Comparison of ENCODE assay signal across 22 cellular contexts in genomic region chr4:54882616-54883015, GRCh38.
DNase-seq lines count a peak whose midpoint lies in the region; ATAC-seq and TF ChIP-seq lines count a peak whose summit lies in the region.
"Had no signal": no experiment of that assay in that cellular context is flagged by ENCODE, and none has a peak within 500 bp of the region (broad histone marks: within the 10 kb centered on the region; RNA-seq: fewer than 3 reads in every experiment).

No MANE protein-coding gene starts in this region.

- WGBS in mesendoderm (ENCODE audit: extremely low coverage, insufficient coverage, low lambda C conversion rate), result 90% methylated on average over 1 of the region's 2 CpGs
- 42 to 71% methylated on average over 2 of the region's 2 CpGs for WGBS in lower leg skin, 2 donors

- no peak overlapping the region for H3K4ac ChIP-seq in mesendoderm (ENCODE audit: low read depth, low read length)

- H3K27ac Mint-ChIP-seq in activated naive CD4-positive, alpha-beta T cell treated with anti-CD3 and anti-CD28 coated beads, Interleukin-2, amount 10 ng/mL, durations not matched to agents 7 days and 5 days, result no peak overlapping the region
- H3K27ac Mint-ChIP-seq: CD4-positive, CD25-positive, alpha-beta regulatory T cell; H9 had no signal

- CTCF ChIA-PET in activated naive CD4-positive, alpha-beta T cell treated with anti-CD3 and anti-CD28 coated beads, Interleukin-2, amount 10 ng/mL, durations not matched to agents 7 days and 5 days (lab: Charles Lee), result no interaction called here

- H3K9me3 Mint-ChIP-seq in activated naive CD4-positive, alpha-beta T cell treated with anti-CD3 and anti-CD28 coated beads, Interleukin-2, amount 10 ng/mL, durations not matched to agents 7 days and 5 days, result no peaks in the 10 kb centered on the region

- no peak overlapping the region for H2BK5ac ChIP-seq in mesendoderm (ENCODE audit: low read length)

- H3K4me1 ChIP-seq in mesendoderm (ENCODE audit: control insufficient read depth, low read depth, low read length), result no peaks in the 10 kb centered on the region
- H3K4me1 ChIP-seq: BLaER1 had no signal

- no peaks in the 10 kb centered on the region for H3K36me3 Mint-ChIP-seq in activated naive CD4-positive, alpha-beta T cell treated with anti-CD3 and anti-CD28 coated beads, Interleukin-2, amount 10 ng/mL, durations not matched to agents 7 days and 5 days
- H3K36me3 Mint-ChIP-seq: CD4-positive, CD25-positive, alpha-beta regulatory T cell had no signal

- no peak for ATAC-seq in GM21737 (IDR thresholded peaks at IDR 0.05; ENCODE audit: unreplicated experiment)

- H3K27me3 ChIP-seq in brain microvascular endothelial cell (replicated peaks) (no peaks in the 10 kb centered on the region), mesendoderm (ENCODE audit: insufficient read depth, low read length, poor library complexity) (no peaks in the 10 kb centered on the region)
- H3K27me3 ChIP-seq: BLaER1, MG63 had no signal

- H2BK120ac ChIP-seq in mesendoderm (ENCODE audit: low read depth, low read length), result no peak overlapping the region

- no peak overlapping the region for H4K5ac ChIP-seq in mesendoderm (ENCODE audit: low read length)

- no peaks in the 10 kb centered on the region for H3K27me3 Mint-ChIP-seq in activated naive CD4-positive, alpha-beta T cell treated with anti-CD3 and anti-CD28 coated beads, Interleukin-2, amount 10 ng/mL, durations not matched to agents 7 days and 5 days
- H3K27me3 Mint-ChIP-seq: CD4-positive, CD25-positive, alpha-beta regulatory T cell had no signal

- H3K9ac ChIP-seq in mesendoderm (ENCODE audit: low read length), result no peak overlapping the region
- H3K9ac ChIP-seq: BLaER1, SK-N-SH had no signal

- H3K36me3 ChIP-seq in brain microvascular endothelial cell (replicated peaks), result no peaks in the 10 kb centered on the region
- no peaks in the 10 kb centered on the region for H3K36me3 ChIP-seq in mesendoderm (ENCODE audit: control insufficient read depth, insufficient read depth, low read length)
- H3K36me3 ChIP-seq: BLaER1, MG63 had no signal

- no peak for TF ChIP-seq CTCF in brain microvascular endothelial cell (IDR thresholded peaks at IDR 0.05; ENCODE audit: low read depth, low read length, missing control alignments)
- no peak for TF ChIP-seq CTCF in fibroblast of pulmonary artery (IDR thresholded peaks at IDR 0.05; ENCODE audit: low read length, missing control alignments)
- no peak for TF ChIP-seq CTCF in lower leg skin (IDR thresholded peaks at IDR 0.05)

- in situ Hi-C loops in brain microvascular endothelial cell (cut with HindIII; ENCODE audit: low pct_ligation_motif_present, low sequenced_read_pairs), result no loop called here

- intact Hi-C loops in lower leg skin (cut with DNase I; ENCODE audit: low total_unique reads), result no loop called here

- no peak for TF ChIP-seq POLR2A in lower leg skin (IDR thresholded peaks at IDR 0.05)

- no peaks in the 10 kb centered on the region for H3K4me1 Mint-ChIP-seq in activated naive CD4-positive, alpha-beta T cell treated with anti-CD3 and anti-CD28 coated beads, Interleukin-2, amount 10 ng/mL, durations not matched to agents 7 days and 5 days
- H3K4me1 Mint-ChIP-seq: CD4-positive, CD25-positive, alpha-beta regulatory T cell; H9 had no signal

- no peak overlapping the region for H3K56ac ChIP-seq in mesendoderm (ENCODE audit: low read length)

- no peak overlapping the region for H2BK15ac ChIP-seq in mesendoderm (replicated peaks; ENCODE audit: low read depth)

- no peak overlapping the region for H3K27ac ChIP-seq in brain microvascular endothelial cell
- H3K27ac ChIP-seq in mesendoderm (ENCODE audit: low read depth, low read length), result no peak overlapping the region
- H3K27ac ChIP-seq: BLaER1 had no signal

- H3K79me2 ChIP-seq in mesendoderm (ENCODE audit: control insufficient read depth, insufficient read depth, low read length), result no peaks in the 10 kb centered on the region

- no peak overlapping the region for H2AK5ac ChIP-seq in mesendoderm (ENCODE audit: low read length)

- H3K23ac ChIP-seq in mesendoderm (ENCODE audit: low read length), result no peak overlapping the region

- no peak overlapping the region for H4K8ac ChIP-seq in mesendoderm (ENCODE audit: low read depth, low read length)

- no peak overlapping the region for H3K18ac ChIP-seq in mesendoderm (ENCODE audit: low read length)

- H3K4me2 ChIP-seq in mesendoderm (ENCODE audit: low read length), result no peak overlapping the region
- H3K4me2 ChIP-seq: BLaER1, SK-N-SH had no signal

- peak; percentile 8 for DNase-seq in NCI-H226
- DNase-seq in brain microvascular endothelial cell, result peak; percentile 54
- peak; percentile 29 for DNase-seq in fibroblast of pulmonary artery (ENCODE audit: low read depth)
- peak; percentile 14 for DNase-seq in mesendoderm
- DNase-seq in activated naive CD4-positive, alpha-beta T cell treated with anti-CD3 and anti-CD28 coated beads, Interleukin-2, amount 10 ng/mL, durations not matched to agents 7 days and 5 days, result no peak
- DNase-seq in GM03348 (ENCODE audit: low spot score), result no peak
- no peak for DNase-seq in lower leg skin (ENCODE audit: low spot score in 2 of 2)
- DNase-seq: CD4-positive, CD25-positive, alpha-beta regulatory T cell; GDM1; H9; KG1; MG63; NCI-H1105 treated with DMSO at 0.1 percent for 48 hours; NCI-H146; NCI-H1930; NCI-H2107; NCI-H446; NCI-H524 treated with DMSO at 0.1 percent for 48 hours; NCI-H774; SK-N-SH had no signal

- H3K79me1 ChIP-seq in mesendoderm (ENCODE audit: low read length), result no peaks in the 10 kb centered on the region

- no peak overlapping the region for H3K4me3 ChIP-seq in brain microvascular endothelial cell (ENCODE audit: low read depth, low read length)
- no peak overlapping the region for H3K4me3 ChIP-seq in fibroblast of pulmonary artery (replicated peaks; ENCODE audit: low read depth, low read length)
- no peak overlapping the region for H3K4me3 ChIP-seq in mesendoderm (ENCODE audit: low read length)
- H3K4me3 ChIP-seq in lower leg skin (ENCODE audit: low read depth, poor library complexity, severe bottlenecking), result no peak overlapping the region
- H3K4me3 ChIP-seq: BLaER1, MG63 had no signal

- no peak overlapping the region for H3K4me3 Mint-ChIP-seq in activated naive CD4-positive, alpha-beta T cell treated with anti-CD3 and anti-CD28 coated beads, Interleukin-2, amount 10 ng/mL, durations not matched to agents 7 days and 5 days
- H3K4me3 Mint-ChIP-seq: CD4-positive, CD25-positive, alpha-beta regulatory T cell; H9 had no signal

Comparison
In these comparisons a context has a peak if more than half of its experiments do, and no peak if none do; other contexts are left out.
1. DNase-seq: peak in NCI-H226 (single experiment), brain microvascular endothelial cell (single experiment), fibroblast of pulmonary artery (single experiment) and mesendoderm (single experiment); none in activated naive CD4-positive, alpha-beta T cell treated with anti-CD3 and anti-CD28 coated beads, Interleukin-2, amount 10 ng/mL, durations not matched to agents 7 days and 5 days (single experiment), GM03348 (single experiment) and lower leg skin (0 of 2).